8 cellular contexts compared by ENCODE assay signal in the genomic region with DNA sequence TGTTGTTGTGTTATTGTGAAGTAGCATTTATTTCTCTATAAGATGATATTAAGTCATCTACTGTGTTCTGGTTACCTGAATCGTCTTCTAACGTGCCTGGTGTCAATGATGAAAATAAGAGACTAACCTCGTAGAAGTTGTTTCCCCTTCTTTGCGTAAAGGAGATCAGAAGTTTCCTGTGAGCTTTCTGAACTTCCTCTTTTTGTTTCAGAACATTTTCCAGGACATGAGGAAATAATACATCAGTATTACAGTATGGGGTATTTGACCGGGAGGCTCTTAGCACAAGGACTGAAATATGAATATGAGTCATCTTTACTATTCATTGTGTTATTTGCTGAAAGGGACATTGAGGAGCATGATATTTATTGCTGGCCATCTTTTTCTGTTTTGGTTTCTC. TPM values are rescaled to one million over a fixed set of nuclear protein-coding genes. Genes with fewer than 3 reads are reported as not detected.
DNase-seq lines count a peak whose midpoint lies in the region; ATAC-seq, FAIRE-seq and TF ChIP-seq lines count a peak whose summit lies in the region.

No MANE protein-coding gene starts in this region.

- H3K9me3 Mint-ChIP-seq in T-cell = no peaks in the 10 kb centered on the region

- peaks cover 0 to 2% of the 10 kb centered on the region in 2 donors for H3K27me3 Mint-ChIP-seq in T-cell

- peak; percentile 87 for DNase-seq in CD1c-positive myeloid dendritic cell (ENCODE audit: extremely low spot score)
- DNase-seq in T-cell = no peak
- no peak for DNase-seq in lung (ENCODE audit: low spot score)
- DNase-seq in DMS153 (lab: John Stamatoyannopoulos, UW) = no peak
- DNase-seq in HTR-8/SVneo (ENCODE audit: insufficient read length, low spot score) = no peak
- DNase-seq in HT-29 (ENCODE audit: low spot score) = no peak

- no peaks in the 10 kb centered on the region for H3K36me3 Mint-ChIP-seq in T-cell

- peak overlapping the region; percentile 84 to 86 (median 85) for H3K4me3 Mint-ChIP-seq in T-cell

- ATAC-seq in T-cell (replicated peaks in 1 of 4) (no peak), lung (ENCODE audit: insufficient read depth, low FRiP score) (peak; percentile 1), HG02588 (IDR thresholded peaks at IDR 0.05; ENCODE audit: unreplicated experiment) (no peak)

- H3K9me3 ChIP-seq in HEK293 (ENCODE audit: control insufficient read depth, insufficient read depth, low read depth, low read length) (no peaks in the 10 kb centered on the region; the same call in 1 of the 2 replicates), lung (ENCODE audit: control insufficient read depth in 2 of 2, insufficient read depth in 1 of 2, low read length in 1 of 2) (no peaks in the 10 kb centered on the region)

- H3K4me3 ChIP-seq in HEK293 (ENCODE audit: low read depth, low read length) = no peak overlapping the region
- H3K4me3 ChIP-seq in lung = no peak overlapping the region

- H3K27ac ChIP-seq in HEK293 (ENCODE audit: extremely low read depth, low read depth, low read length) = no peak overlapping the region
- H3K27ac ChIP-seq in lung (ENCODE audit: low read depth in 1 of 2, low read length in 1 of 2) = peak overlapping the region; percentile 46 to 74

- no peak for TF ChIP-seq CTCF in HEK293 (tag by site-specific recombination; IDR thresholded peaks at IDR 0.05)
- TF ChIP-seq CTCF in lung (IDR thresholded peaks at IDR 0.05; ENCODE audit: control extremely low read depth, extremely low read depth) = no peak

- no peaks in the 10 kb centered on the region for H3K36me3 ChIP-seq in HEK293 (ENCODE audit: control insufficient read depth in 2 of 2, insufficient read depth in 1 of 2, low read length in 2 of 2)
- no peaks in the 10 kb centered on the region for H3K36me3 ChIP-seq in lung (ENCODE audit: control insufficient read depth in 2 of 2, insufficient read depth in 2 of 2, low read length in 2 of 2)

- peaks cover 26 to 36% (median 27%) of the 10 kb centered on the region in 3 donors for H3K4me1 Mint-ChIP-seq in T-cell

- no peak overlapping the region for H3K27ac Mint-ChIP-seq in T-cell

- POLR2A ChIA-PET in HEK293 (lab: Yijun Ruan, JAX) = no interaction called here
- POLR2A ChIA-PET in T-cell (lab: Charles Lee) = no interaction called here

- FAIRE-seq in HTR-8/SVneo (lab: Jason Lieb, UNC) = no peak

- CTCF ChIA-PET in HEK293 (lab: Yijun Ruan, JAX) = interaction anchor here (1.1 kb wide), 1 partner anchor 33 kb away, joined by 4 read pairs; no protein-coding TSS in a partner anchor
- CTCF ChIA-PET in T-cell (lab: Charles Lee) = no interaction called here

- no peaks in the 10 kb centered on the region for H3K27me3 ChIP-seq in lung (ENCODE audit: control insufficient read depth, insufficient read depth)

- H3K4me1 ChIP-seq in HEK293 (ENCODE audit: control insufficient read depth, insufficient read depth, low read length) (peaks cover 12% of the 10 kb centered on the region; the same call in 1 of the 2 replicates), lung (ENCODE audit: control insufficient read depth in 2 of 2, insufficient read depth in 2 of 2, low read length in 2 of 2) (no peaks in the 10 kb centered on the region)

- WGBS in lung, 2 donors = 24 to 37% methylated on average over 5 of the region's 5 CpGs

TF ChIP-seq in HEK293, 187 proteins besides CTCF, POLR2A, EP300 and RAD21:
- TF ChIP-seq ZBTB1 (tag by site-specific recombination; IDR thresholded peaks at IDR 0.05) = no peak
- peak; percentile 66 for TF ChIP-seq ZNF335 (tag by site-specific recombination; conservative IDR thresholded peaks at IDR 0.05)
- no peak for TF ChIP-seq ZNF354C (tag by site-specific recombination; IDR thresholded peaks at IDR 0.05; ENCODE audit: borderline replicate concordance, low read depth)
- no peak for TF ChIP-seq ZSCAN4 (tag by site-specific recombination; IDR thresholded peaks at IDR 0.05)
- no peak for TF ChIP-seq GLIS2 (tag by site-specific recombination; IDR thresholded peaks at IDR 0.05)
- no peak for TF ChIP-seq ZNF621 (tag by site-specific recombination; IDR thresholded peaks at IDR 0.05)
- TF ChIP-seq HOXD13 (CRISPR knock-in tag; IDR thresholded peaks at IDR 0.05; ENCODE audit: borderline replicate concordance) = no peak
- peak; percentile 63 for TF ChIP-seq PRDM10 (tag by site-specific recombination; IDR thresholded peaks at IDR 0.05)
- no peak for TF ChIP-seq ZNF404 (tag by site-specific recombination; IDR thresholded peaks at IDR 0.05)
- TF ChIP-seq, protein P1, sequence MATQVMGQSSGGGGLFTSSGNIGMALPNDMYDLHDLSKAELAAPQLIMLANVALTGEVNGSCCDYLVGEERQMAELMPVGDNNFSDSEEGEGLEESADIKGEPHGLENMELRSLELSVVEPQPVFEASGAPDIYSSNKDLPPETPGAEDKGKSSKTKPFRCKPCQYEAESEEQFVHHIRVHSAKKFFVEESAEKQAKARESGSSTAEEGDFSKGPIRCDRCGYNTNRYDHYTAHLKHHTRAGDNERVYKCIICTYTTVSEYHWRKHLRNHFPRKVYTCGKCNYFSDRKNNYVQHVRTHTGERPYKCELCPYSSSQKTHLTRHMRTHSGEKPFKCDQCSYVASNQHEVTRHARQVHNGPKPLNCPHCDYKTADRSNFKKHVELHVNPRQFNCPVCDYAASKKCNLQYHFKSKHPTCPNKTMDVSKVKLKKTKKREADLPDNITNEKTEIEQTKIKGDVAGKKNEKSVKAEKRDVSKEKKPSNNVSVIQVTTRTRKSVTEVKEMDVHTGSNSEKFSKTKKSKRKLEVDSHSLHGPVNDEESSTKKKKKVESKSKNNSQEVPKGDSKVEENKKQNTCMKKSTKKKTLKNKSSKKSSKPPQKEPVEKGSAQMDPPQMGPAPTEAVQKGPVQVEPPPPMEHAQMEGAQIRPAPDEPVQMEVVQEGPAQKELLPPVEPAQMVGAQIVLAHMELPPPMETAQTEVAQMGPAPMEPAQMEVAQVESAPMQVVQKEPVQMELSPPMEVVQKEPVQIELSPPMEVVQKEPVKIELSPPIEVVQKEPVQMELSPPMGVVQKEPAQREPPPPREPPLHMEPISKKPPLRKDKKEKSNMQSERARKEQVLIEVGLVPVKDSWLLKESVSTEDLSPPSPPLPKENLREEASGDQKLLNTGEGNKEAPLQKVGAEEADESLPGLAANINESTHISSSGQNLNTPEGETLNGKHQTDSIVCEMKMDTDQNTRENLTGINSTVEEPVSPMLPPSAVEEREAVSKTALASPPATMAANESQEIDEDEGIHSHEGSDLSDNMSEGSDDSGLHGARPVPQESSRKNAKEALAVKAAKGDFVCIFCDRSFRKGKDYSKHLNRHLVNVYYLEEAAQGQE (tag by site-specific recombination; IDR thresholded peaks at IDR 0.05) = no peak
- TF ChIP-seq, protein P2, sequence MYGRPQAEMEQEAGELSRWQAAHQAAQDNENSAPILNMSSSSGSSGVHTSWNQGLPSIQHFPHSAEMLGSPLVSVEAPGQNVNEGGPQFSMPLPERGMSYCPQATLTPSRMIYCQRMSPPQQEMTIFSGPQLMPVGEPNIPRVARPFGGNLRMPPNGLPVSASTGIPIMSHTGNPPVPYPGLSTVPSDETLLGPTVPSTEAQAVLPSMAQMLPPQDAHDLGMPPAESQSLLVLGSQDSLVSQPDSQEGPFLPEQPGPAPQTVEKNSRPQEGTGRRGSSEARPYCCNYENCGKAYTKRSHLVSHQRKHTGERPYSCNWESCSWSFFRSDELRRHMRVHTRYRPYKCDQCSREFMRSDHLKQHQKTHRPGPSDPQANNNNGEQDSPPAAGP (tag by site-specific recombination; IDR thresholded peaks at IDR 0.05) = no peak
- TF ChIP-seq ZNF837 (tag by site-specific recombination; IDR thresholded peaks at IDR 0.05) = no peak
- TF ChIP-seq ZEB2 (tag by site-specific recombination; IDR thresholded peaks at IDR 0.05) = 0 out of 2 replicates have a peak, but pooled peaks have one; percentile 49

RNA-seq across cellular contexts. Expression of gene ST6GALNAC3, which starts 1.3 kb away (rescaled TPM):
- total RNA-seq in T-cell = 1 to 10 TPM in 3 of 5 donors, under 1 TPM in 2; 0.33 to 6.6 (median 1.5) TPM
- 10 to 100 TPM; 15.9 to 17.9 TPM for total RNA-seq in lung
- 1 to 10 TPM; 2.7 to 8.4 TPM for polyA plus RNA-seq in lung
- total RNA-seq in HT-29 (2014; rRNA removed; shearing (Covaris generic)) = not detected in 2 replicates
